13 cellular contexts compared by ENCODE assay signal in the genomic region with DNA sequence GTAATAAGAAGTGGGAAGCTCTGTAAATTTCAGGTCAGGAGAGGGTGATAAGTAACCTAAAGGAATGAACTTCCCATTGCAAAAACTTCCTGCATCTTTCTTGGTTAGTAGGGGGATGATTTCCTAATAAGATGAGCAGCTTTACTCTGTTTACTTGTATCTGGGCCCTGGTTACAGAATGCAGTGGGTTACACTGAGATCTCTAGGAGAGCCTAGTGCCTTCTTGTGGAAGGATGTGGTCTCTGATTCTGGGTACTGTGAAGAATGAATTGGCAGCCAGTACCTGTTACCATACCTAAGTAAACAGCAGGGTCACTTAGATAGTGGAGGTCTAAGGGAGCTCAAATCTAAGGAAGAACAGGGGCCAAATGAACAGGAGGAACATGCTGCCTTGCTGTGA.
DNase-seq lines count a peak whose midpoint lies in the region; ATAC-seq and TF ChIP-seq lines count a peak whose summit lies in the region.
"Had no signal": no experiment of that assay in that cellular context is flagged by ENCODE, and none has a peak within 500 bp of the region (broad histone marks: within the 10 kb centered on the region; RNA-seq: fewer than 3 reads in every experiment).

No MANE protein-coding gene starts in this region.

- DNase-seq in Right ventricle myocardium inferior (ENCODE audit: missing footprints) (no peak), cardiac septum (ENCODE audit: low spot score) (no peak), T-helper 17 cell (no peak), left ventricle myocardium inferior (no peak), upper lobe of right lung (no peak), erythroblast (lab: John Stamatoyannopoulos, UW) (no peak), head of caudate nucleus (no peak), kidney tubule cell (ENCODE audit: low spot score) (no peak)
- DNase-seq: hippocampal formation, retina, upper lobe of left lung had no signal

- peaks cover 48% of the 10 kb centered on the region for H3K4me1 Mint-ChIP-seq in T-helper 17 cell

- no peak for TF ChIP-seq POLR2A in erythroblast (IDR thresholded peaks at IDR 0.05; ENCODE audit: low read length)

- H3K27ac Mint-ChIP-seq in T-helper 17 cell, result peak overlapping the region; percentile 85

- H3K27me3 ChIP-seq in left ventricle myocardium inferior (ENCODE audit: low read depth), result no peaks in the 10 kb centered on the region
- no peaks in the 10 kb centered on the region for H3K27me3 ChIP-seq in upper lobe of right lung
- H3K27me3 ChIP-seq: upper lobe of left lung had no signal

- ATAC-seq in Right ventricle myocardium inferior, result peak; percentile 13
- peak; percentile 85 for ATAC-seq in T-helper 17 cell
- ATAC-seq in upper lobe of right lung, result peak; percentile 38

- H3K36me3 Mint-ChIP-seq in T-helper 17 cell (ENCODE audit: low read depth), result peaks cover 2% of the 10 kb centered on the region

- intact Hi-C loops in Right ventricle myocardium inferior (cut with DNase I), result loop anchor here (5.0 to 10.0 kb wide), 2 partner anchors 60 to 392 kb away; partner anchors contain the start of gene NR3C2
- intact Hi-C loops in cardiac septum (cut with DNase I), result loop anchor here (5.0 to 10.0 kb wide), 2 partner anchors 60 to 162 kb away; no protein-coding TSS in a partner anchor
- intact Hi-C loops in left ventricle myocardium inferior (cut with micrococcal nuclease), result no loop called here
- intact Hi-C loops in upper lobe of right lung (cut with DNase I), result no loop called here
- intact Hi-C loops in head of caudate nucleus (cut with DNase I), result no loop called here

- H3K9me3 ChIP-seq in T-helper 17 cell (ENCODE audit: control insufficient read depth, low read length, poor library complexity, severe bottlenecking), result no peaks in the 10 kb centered on the region
- H3K9me3 ChIP-seq in left ventricle myocardium inferior (replicated peaks), result no peaks in the 10 kb centered on the region
- H3K9me3 ChIP-seq in upper lobe of right lung, result no peaks in the 10 kb centered on the region
- H3K9me3 ChIP-seq: upper lobe of left lung had no signal

- peak overlapping the region; percentile 73 for H3K4me3 Mint-ChIP-seq in T-helper 17 cell

- no peak overlapping the region for H3K4me3 ChIP-seq in left ventricle myocardium inferior
- H3K4me3 ChIP-seq in upper lobe of right lung, result no peak overlapping the region
- H3K4me3 ChIP-seq: upper lobe of left lung had no signal

- peak overlapping the region; percentile 90 for H3K27ac ChIP-seq in left ventricle myocardium inferior (replicated peaks)
- no peak overlapping the region for H3K27ac ChIP-seq in upper lobe of right lung
- H3K27ac ChIP-seq: RWPE1, upper lobe of left lung, VCaP had no signal

- H3K36me3 ChIP-seq in left ventricle myocardium inferior (peaks cover 5% of the 10 kb centered on the region), upper lobe of right lung (no peaks in the 10 kb centered on the region)
- H3K36me3 ChIP-seq: upper lobe of left lung had no signal

- H3K27me3 Mint-ChIP-seq in T-helper 17 cell, result no peaks in the 10 kb centered on the region

- no peak for TF ChIP-seq CTCF in left ventricle myocardium inferior (IDR thresholded peaks at IDR 0.05; ENCODE audit: borderline replicate concordance)
- no peak for TF ChIP-seq CTCF in upper lobe of right lung (IDR thresholded peaks at IDR 0.05)

- H3K4me1 ChIP-seq in left ventricle myocardium inferior (peaks cover 88% of the 10 kb centered on the region), upper lobe of right lung (peaks cover 7% of the 10 kb centered on the region)

Comparison
In these comparisons a context has a peak if more than half of its experiments do, and no peak if none do; other contexts are left out.
1. intact Hi-C loops: an anchor here in Right ventricle myocardium inferior (5.0 to 10.0 kb wide) and cardiac septum (5.0 to 10.0 kb wide); none called in left ventricle myocardium inferior, upper lobe of right lung and head of caudate nucleus.
2. ATAC-seq: peak in every context shown above with its lines; median percentile 85 in T-helper 17 cell; 38 in upper lobe of right lung; 13 in Right ventricle myocardium inferior.